ENCODE assay signal across 24 cellular contexts in genomic region chr20:7411075-7411474, GRCh38.
"Had no signal": no experiment of that assay in that cellular context is flagged by ENCODE, and none has a peak within 500 bp of the region (broad histone marks: within the 10 kb centered on the region; RNA-seq: fewer than 3 reads in every experiment).

No MANE protein-coding gene starts in this region.

- H3K4me3 Mint-ChIP-seq: activated naive CD8-positive, alpha-beta T cell treated with anti-CD3 and anti-CD28 coated beads, Interleukin-2, amount 10 ng/mL, durations not matched to agents 7 days and 5 days; naive B cell; neural crest cell; stimulated activated naive B cell treated with anti-CD40 and anti-IgM and Interleukin-4, amounts not matched to agents 10 μg/mL and 1 μg/mL and 100 μg/mL, for 72 hours; type B pancreatic cell had no signal

- H3K36me3 Mint-ChIP-seq: activated naive CD8-positive, alpha-beta T cell treated with anti-CD3 and anti-CD28 coated beads, Interleukin-2, amount 10 ng/mL, durations not matched to agents 7 days and 5 days; naive B cell; stimulated activated naive B cell treated with anti-CD40 and anti-IgM and Interleukin-4, amounts not matched to agents 10 μg/mL and 1 μg/mL and 100 μg/mL, for 72 hours; type B pancreatic cell had no signal

- H3K9me3 Mint-ChIP-seq: activated naive CD8-positive, alpha-beta T cell treated with anti-CD3 and anti-CD28 coated beads, Interleukin-2, amount 10 ng/mL, durations not matched to agents 7 days and 5 days; neural crest cell; type B pancreatic cell had no signal

- DNase-seq: activated CD4-positive, alpha-beta T cell treated with anti-CD3 and anti-CD28 coated beads for 4 hours; activated CD4-positive, alpha-beta T cell treated with anti-CD3 and anti-CD28 coated beads, Interleukin-2, amount 50 U/mL, for 48 hours; activated CD4-positive, CD25-positive, alpha-beta regulatory T cell; activated naive CD4-positive, alpha-beta T cell treated with Interleukin-2 at 50 U/mL for 16 hours; activated naive CD8-positive, alpha-beta T cell treated with anti-CD3 and anti-CD28 coated beads, Interleukin-2, amount 10 ng/mL, durations not matched to agents 7 days and 5 days; activated T-cell treated with anti-CD3 and anti-CD28 coated beads, Interleukin-2, amount 50 U/mL, for 48 hours; amniotic stem cell; cerebellar nuclear complex; esophagus squamous epithelium; head of caudate nucleus; hypothalamus; islet precursor cell; left colon; naive B cell; stimulated activated CD4-positive, alpha-beta T cell treated with anti-CD3 and anti-CD28 coated beads, Interleukin-2, amount 100 ng/mL, for 48 hours; stimulated activated CD8-positive, alpha-beta memory T cell treated with anti-CD3 and anti-CD28 coated beads, Interleukin-4, amount 100 ng/mL, for 48 hours; stimulated activated naive B cell treated with anti-CD40 and anti-IgM and Interleukin-4, amounts not matched to agents 10 μg/mL and 1 μg/mL and 100 μg/mL, for 72 hours; T-helper 9 cell had no signal

- H3K27ac Mint-ChIP-seq: activated naive CD8-positive, alpha-beta T cell treated with anti-CD3 and anti-CD28 coated beads, Interleukin-2, amount 10 ng/mL, durations not matched to agents 7 days and 5 days; naive B cell; stimulated activated naive B cell treated with anti-CD40 and anti-IgM and Interleukin-4, amounts not matched to agents 10 μg/mL and 1 μg/mL and 100 μg/mL, for 72 hours; type B pancreatic cell had no signal

- H3K4me1 Mint-ChIP-seq: activated naive CD8-positive, alpha-beta T cell treated with anti-CD3 and anti-CD28 coated beads, Interleukin-2, amount 10 ng/mL, durations not matched to agents 7 days and 5 days; naive B cell had no signal

- H3K27me3 Mint-ChIP-seq: activated naive CD8-positive, alpha-beta T cell treated with anti-CD3 and anti-CD28 coated beads, Interleukin-2, amount 10 ng/mL, durations not matched to agents 7 days and 5 days; naive B cell; stimulated activated naive B cell treated with anti-CD40 and anti-IgM and Interleukin-4, amounts not matched to agents 10 μg/mL and 1 μg/mL and 100 μg/mL, for 72 hours; type B pancreatic cell had no signal

- ATAC-seq: gastroesophageal sphincter; left colon; stimulated activated naive B cell treated with anti-CD40 and anti-IgM and Interleukin-4, amounts not matched to agents 10 μg/mL and 1 μg/mL and 100 μg/mL, for 72 hours had no signal

- H3K4me3 ChIP-seq: coronary artery, esophagus squamous epithelium, gastroesophageal sphincter, prostate gland, vagina had no signal
